Comparison of ENCODE assay signal across 1 cellular context in genomic region chr18:30568333-30568732, GRCh38.
TF ChIP-seq lines count a peak whose summit lies in the region.

No MANE protein-coding gene starts in this region.

TF ChIP-seq in K562, 482 proteins besides CTCF, POLR2A, EP300 and RAD21 (continued from another document and continues in another):
- TF ChIP-seq NKRF (IDR thresholded peaks at IDR 0.05; ENCODE audit: borderline replicate concordance) = no peak
- TF ChIP-seq CREB3 (tag; conservative IDR thresholded peaks at IDR 0.05; ENCODE audit: low read depth) = no peak
- no peak for TF ChIP-seq FOXJ3 (CRISPR knock-in tag; IDR thresholded peaks at IDR 0.05)
- TF ChIP-seq ZNF589 (CRISPR knock-in tag; IDR thresholded peaks at IDR 0.05; ENCODE audit: low read depth) = no peak
- TF ChIP-seq, protein P1, sequence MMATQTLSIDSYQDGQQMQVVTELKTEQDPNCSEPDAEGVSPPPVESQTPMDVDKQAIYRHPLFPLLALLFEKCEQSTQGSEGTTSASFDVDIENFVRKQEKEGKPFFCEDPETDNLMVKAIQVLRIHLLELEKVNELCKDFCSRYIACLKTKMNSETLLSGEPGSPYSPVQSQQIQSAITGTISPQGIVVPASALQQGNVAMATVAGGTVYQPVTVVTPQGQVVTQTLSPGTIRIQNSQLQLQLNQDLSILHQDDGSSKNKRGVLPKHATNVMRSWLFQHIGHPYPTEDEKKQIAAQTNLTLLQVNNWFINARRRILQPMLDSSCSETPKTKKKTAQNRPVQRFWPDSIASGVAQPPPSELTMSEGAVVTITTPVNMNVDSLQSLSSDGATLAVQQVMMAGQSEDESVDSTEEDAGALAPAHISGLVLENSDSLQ (IDR thresholded peaks at IDR 0.05) = peak; percentile 85
- TF ChIP-seq HLTF (IDR thresholded peaks at IDR 0.05) = no peak
- no peak for TF ChIP-seq CHCHD3 (CRISPR knock-in tag; IDR thresholded peaks at IDR 0.05)
- no peak for TF ChIP-seq HBP1 (CRISPR knock-in tag; IDR thresholded peaks at IDR 0.05)
- TF ChIP-seq RBM25 (IDR thresholded peaks at IDR 0.05; ENCODE audit: low read depth, low read length, severe bottlenecking) = peak; percentile 23
- TF ChIP-seq, protein P2, sequence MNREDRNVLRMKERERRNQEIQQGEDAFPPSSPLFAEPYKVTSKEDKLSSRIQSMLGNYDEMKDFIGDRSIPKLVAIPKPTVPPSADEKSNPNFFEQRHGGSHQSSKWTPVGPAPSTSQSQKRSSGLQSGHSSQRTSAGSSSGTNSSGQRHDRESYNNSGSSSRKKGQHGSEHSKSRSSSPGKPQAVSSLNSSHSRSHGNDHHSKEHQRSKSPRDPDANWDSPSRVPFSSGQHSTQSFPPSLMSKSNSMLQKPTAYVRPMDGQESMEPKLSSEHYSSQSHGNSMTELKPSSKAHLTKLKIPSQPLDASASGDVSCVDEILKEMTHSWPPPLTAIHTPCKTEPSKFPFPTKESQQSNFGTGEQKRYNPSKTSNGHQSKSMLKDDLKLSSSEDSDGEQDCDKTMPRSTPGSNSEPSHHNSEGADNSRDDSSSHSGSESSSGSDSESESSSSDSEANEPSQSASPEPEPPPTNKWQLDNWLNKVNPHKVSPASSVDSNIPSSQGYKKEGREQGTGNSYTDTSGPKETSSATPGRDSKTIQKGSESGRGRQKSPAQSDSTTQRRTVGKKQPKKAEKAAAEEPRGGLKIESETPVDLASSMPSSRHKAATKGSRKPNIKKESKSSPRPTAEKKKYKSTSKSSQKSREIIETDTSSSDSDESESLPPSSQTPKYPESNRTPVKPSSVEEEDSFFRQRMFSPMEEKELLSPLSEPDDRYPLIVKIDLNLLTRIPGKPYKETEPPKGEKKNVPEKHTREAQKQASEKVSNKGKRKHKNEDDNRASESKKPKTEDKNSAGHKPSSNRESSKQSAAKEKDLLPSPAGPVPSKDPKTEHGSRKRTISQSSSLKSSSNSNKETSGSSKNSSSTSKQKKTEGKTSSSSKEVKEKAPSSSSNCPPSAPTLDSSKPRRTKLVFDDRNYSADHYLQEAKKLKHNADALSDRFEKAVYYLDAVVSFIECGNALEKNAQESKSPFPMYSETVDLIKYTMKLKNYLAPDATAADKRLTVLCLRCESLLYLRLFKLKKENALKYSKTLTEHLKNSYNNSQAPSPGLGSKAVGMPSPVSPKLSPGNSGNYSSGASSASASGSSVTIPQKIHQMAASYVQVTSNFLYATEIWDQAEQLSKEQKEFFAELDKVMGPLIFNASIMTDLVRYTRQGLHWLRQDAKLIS (CRISPR knock-in tag; IDR thresholded peaks at IDR 0.05) = no peak
- no peak for TF ChIP-seq HDAC2 (IDR thresholded peaks at IDR 0.05)
- no peak for TF ChIP-seq ZNF41 (CRISPR knock-in tag; conservative IDR thresholded peaks at IDR 0.05)
- TF ChIP-seq SMARCE1 (IDR thresholded peaks at IDR 0.05) = no peak
- no peak for TF ChIP-seq HDAC1 (IDR thresholded peaks at IDR 0.05)
- TF ChIP-seq, protein P3, sequence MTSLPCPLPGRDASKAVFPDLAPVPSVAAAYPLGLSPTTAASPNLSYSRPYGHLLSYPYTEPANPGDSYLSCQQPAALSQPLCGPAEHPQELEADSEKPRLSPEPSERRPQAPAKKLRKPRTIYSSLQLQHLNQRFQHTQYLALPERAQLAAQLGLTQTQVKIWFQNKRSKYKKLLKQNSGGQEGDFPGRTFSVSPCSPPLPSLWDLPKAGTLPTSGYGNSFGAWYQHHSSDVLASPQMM (CRISPR knock-in tag; IDR thresholded peaks at IDR 0.05) = no peak
- TF ChIP-seq HNRNPH1 (optimal IDR thresholded peaks at IDR 0.05; ENCODE audit: low read depth, low read length) = no peak
- TF ChIP-seq RBM22 (IDR thresholded peaks at IDR 0.05; ENCODE audit: low read depth, low read length, poor library complexity, severe bottlenecking) = no peak
- no peak for TF ChIP-seq E2F5 (CRISPR knock-in tag; IDR thresholded peaks at IDR 0.05)
- TF ChIP-seq ZNF274 (IDR thresholded peaks at IDR 0.05; ENCODE audit: borderline replicate concordance, low read depth, low read length) = no peak
- 0 out of 2 replicates have a peak, but pooled peaks have one; percentile 23 for TF ChIP-seq CXXC5 (CRISPR knock-in tag; IDR thresholded peaks at IDR 0.05)
- TF ChIP-seq LARP7 (IDR thresholded peaks at IDR 0.05) = no peak
- no peak for TF ChIP-seq PCBP1 (IDR thresholded peaks at IDR 0.05; ENCODE audit: low read depth, low read length, poor library complexity, severe bottlenecking)
- TF ChIP-seq ARID1B (IDR thresholded peaks at IDR 0.05) = peak; percentile 67; the same call in 1 of the 2 replicates
- peak in 1 of 2 experiments; percentile 64; a peak in 2 of 3 replicates for TF ChIP-seq CBX3 (IDR thresholded peaks at IDR 0.05; ENCODE audit: borderline replicate concordance in 1 of 2, low read length in 2 of 2)
- no peak for TF ChIP-seq SNAPC5 (CRISPR knock-in tag; IDR thresholded peaks at IDR 0.05)
- no peak for TF ChIP-seq GATA2 (CRISPR knock-in tag; IDR thresholded peaks at IDR 0.05)
- peak; percentile 78 for TF ChIP-seq MXI1 (IDR thresholded peaks at IDR 0.05; ENCODE audit: low read depth, low read length)
- TF ChIP-seq, protein P4, sequence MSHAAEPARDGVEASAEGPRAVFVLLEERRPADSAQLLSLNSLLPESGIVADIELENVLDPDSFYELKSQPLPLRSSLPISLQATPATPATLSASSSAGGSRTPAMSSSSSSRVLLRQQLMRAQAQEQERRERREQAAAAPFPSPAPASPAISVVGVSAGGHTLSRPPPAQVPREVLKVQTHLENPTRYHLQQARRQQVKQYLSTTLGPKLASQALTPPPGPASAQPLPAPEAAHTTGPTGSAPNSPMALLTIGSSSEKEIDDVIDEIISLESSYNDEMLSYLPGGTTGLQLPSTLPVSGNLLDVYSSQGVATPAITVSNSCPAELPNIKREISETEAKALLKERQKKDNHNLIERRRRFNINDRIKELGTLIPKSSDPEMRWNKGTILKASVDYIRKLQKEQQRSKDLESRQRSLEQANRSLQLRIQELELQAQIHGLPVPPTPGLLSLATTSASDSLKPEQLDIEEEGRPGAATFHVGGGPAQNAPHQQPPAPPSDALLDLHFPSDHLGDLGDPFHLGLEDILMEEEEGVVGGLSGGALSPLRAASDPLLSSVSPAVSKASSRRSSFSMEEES (CRISPR knock-in tag; IDR thresholded peaks at IDR 0.05) = no peak
- no peak for TF ChIP-seq TAF9B (IDR thresholded peaks at IDR 0.05; ENCODE audit: partially characterized antibody)
- no peak for TF ChIP-seq ZBTB17 (CRISPR knock-in tag; IDR thresholded peaks at IDR 0.05)
- peak in 1 of 2 experiments; percentile 54; a peak in 2 of 4 replicates for TF ChIP-seq TRIM24 (IDR thresholded peaks at IDR 0.05)
- 0 out of 2 replicates have a peak, but pooled peaks have one; percentile 27 for TF ChIP-seq FOSL1 (tag; conservative IDR thresholded peaks at IDR 0.05)
- TF ChIP-seq ZNF217 (CRISPR knock-in tag; IDR thresholded peaks at IDR 0.05) = no peak
- peak; percentile 83 for TF ChIP-seq CBFA2T3 (IDR thresholded peaks at IDR 0.05)
- TF ChIP-seq, protein P5, sequence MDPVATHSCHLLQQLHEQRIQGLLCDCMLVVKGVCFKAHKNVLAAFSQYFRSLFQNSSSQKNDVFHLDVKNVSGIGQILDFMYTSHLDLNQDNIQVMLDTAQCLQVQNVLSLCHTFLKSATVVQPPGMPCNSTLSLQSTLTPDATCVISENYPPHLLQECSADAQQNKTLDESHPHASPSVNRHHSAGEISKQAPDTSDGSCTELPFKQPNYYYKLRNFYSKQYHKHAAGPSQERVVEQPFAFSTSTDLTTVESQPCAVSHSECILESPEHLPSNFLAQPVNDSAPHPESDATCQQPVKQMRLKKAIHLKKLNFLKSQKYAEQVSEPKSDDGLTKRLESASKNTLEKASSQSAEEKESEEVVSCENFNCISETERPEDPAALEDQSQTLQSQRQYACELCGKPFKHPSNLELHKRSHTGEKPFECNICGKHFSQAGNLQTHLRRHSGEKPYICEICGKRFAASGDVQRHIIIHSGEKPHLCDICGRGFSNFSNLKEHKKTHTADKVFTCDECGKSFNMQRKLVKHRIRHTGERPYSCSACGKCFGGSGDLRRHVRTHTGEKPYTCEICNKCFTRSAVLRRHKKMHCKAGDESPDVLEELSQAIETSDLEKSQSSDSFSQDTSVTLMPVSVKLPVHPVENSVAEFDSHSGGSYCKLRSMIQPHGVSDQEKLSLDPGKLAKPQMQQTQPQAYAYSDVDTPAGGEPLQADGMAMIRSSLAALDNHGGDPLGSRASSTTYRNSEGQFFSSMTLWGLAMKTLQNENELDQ (CRISPR knock-in tag; IDR thresholded peaks at IDR 0.05; ENCODE audit: borderline replicate concordance) = no peak
- no peak for TF ChIP-seq HNRNPUL1 (IDR thresholded peaks at IDR 0.05; ENCODE audit: low read length)
- TF ChIP-seq ELF1 (tag; IDR thresholded peaks at IDR 0.05) = no peak
- TF ChIP-seq ZNF780A (CRISPR knock-in tag; IDR thresholded peaks at IDR 0.05) = no peak
- TF ChIP-seq ZKSCAN3 (CRISPR knock-in tag; IDR thresholded peaks at IDR 0.05) = peak; percentile 60; the same call in 1 of the 2 replicates
- no peak for TF ChIP-seq TCFL5 (CRISPR knock-in tag; conservative IDR thresholded peaks at IDR 0.05)
- TF ChIP-seq BRCA1 (IDR thresholded peaks at IDR 0.05) = no peak
- no peak for TF ChIP-seq BRCA1 (CRISPR knock-in tag; IDR thresholded peaks at IDR 0.05)
- TF ChIP-seq MBD1 (CRISPR knock-in tag; IDR thresholded peaks at IDR 0.05) = no peak
- TF ChIP-seq RBM17 (IDR thresholded peaks at IDR 0.05; ENCODE audit: borderline replicate concordance, low read depth, low read length) = no peak
- no peak for TF ChIP-seq MAFF (IDR thresholded peaks at IDR 0.05; ENCODE audit: low read length)
